In the genomic region with DNA sequence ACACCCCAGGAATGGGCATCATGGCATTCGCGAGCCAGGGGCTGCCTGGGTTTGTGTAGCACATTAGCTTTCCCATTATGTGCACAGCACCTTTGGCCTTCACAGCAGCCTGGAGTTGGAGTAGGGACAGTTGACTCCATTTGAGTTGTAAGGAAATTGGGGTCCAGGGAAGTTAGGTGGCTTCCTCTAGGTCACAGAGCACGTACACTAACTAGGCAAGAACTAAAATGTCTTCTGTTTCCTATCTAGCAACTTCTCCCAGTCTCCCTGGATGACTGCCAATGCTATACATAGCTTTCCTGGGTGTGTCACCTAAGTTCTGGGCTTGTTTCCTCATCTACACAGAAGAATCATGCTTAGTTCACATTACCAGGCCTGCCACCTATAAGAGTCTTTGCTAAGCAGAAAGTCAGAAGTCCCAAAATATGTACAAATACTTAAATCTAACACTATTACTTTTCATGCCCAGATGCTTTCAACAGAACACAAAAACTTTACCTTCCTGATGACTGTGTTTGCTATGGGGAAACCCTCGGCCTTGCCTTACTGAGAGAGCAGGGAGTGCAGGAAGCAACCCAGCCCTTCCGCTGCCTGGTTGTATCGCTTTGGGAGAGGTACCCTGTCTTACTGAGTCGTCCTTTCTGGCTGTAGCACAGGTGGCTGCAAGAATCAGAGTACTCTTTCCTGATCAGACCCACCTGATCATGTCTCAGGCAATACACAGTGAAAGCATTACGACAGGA, we compare ENCODE assay signal across 9 cellular contexts. TPM values are rescaled to one million over a fixed set of nuclear protein-coding genes. Genes with fewer than 3 reads are reported as not detected.
A peak's percentile ranks its signal among the peaks of the same experiment; 100 is the strongest.
DNase-seq lines count a peak whose midpoint lies in the region; ATAC-seq, FAIRE-seq and TF ChIP-seq lines count a peak whose summit lies in the region.
"Had no signal": no experiment of that assay in that cellular context is flagged by ENCODE, and none has a peak within 500 bp of the region (broad histone marks: within the 10 kb centered on the region; RNA-seq: fewer than 3 reads in every experiment).

No MANE protein-coding gene starts in this region.

- CTCF ChIA-PET in activated naive CD4-positive, alpha-beta T cell treated with anti-CD3 and anti-CD28 coated beads for 36 hours (lab: Charles Lee), result interaction anchor here (1.4 kb wide), 1 partner anchor 10 kb away, joined by 3 read pairs; no protein-coding TSS in a partner anchor

- DNase-seq in activated naive CD4-positive, alpha-beta T cell treated with anti-CD3 and anti-CD28 coated beads for 36 hours, result no peak
- DNase-seq in astrocyte of the cerebellum (ENCODE audit: low read depth) (peak; percentile 66), left colon (peak; percentile 60 to 76), urothelium cell line (ENCODE audit: low spot score) (peak; percentile 51), NCI-H2081 treated with DMSO at 0.1 percent for 48 hours (lab: John Stamatoyannopoulos, UW) (no peak), NCI-H1694 (lab: John Stamatoyannopoulos, UW) (no peak)
- no peak for DNase-seq in effector memory CD8-positive, alpha-beta T cell
- DNase-seq: NCI-H1092 treated with DMSO at 0.1 percent for 48 hours had no signal

- FAIRE-seq in urothelium cell line (lab: Jason Lieb, UNC), result no peak

- no peak for TF ChIP-seq CTCF in astrocyte of the cerebellum (IDR thresholded peaks at IDR 0.05; ENCODE audit: low read depth, low read length, missing control alignments)

- no peaks in the 10 kb centered on the region for H3K9me3 Mint-ChIP-seq in activated naive CD4-positive, alpha-beta T cell treated with anti-CD3 and anti-CD28 coated beads, Interleukin-2, amount 50 U/mL, for 24 hours
- H3K9me3 Mint-ChIP-seq in activated naive CD4-positive, alpha-beta T cell treated with anti-CD3 and anti-CD28 coated beads for 36 hours, result no peaks in the 10 kb centered on the region
- no peaks in the 10 kb centered on the region for H3K9me3 Mint-ChIP-seq in effector memory CD8-positive, alpha-beta T cell

- H3K4me3 Mint-ChIP-seq in activated naive CD4-positive, alpha-beta T cell treated with anti-CD3 and anti-CD28 coated beads, Interleukin-2, amount 50 U/mL, for 24 hours, result no peak overlapping the region
- H3K4me3 Mint-ChIP-seq in activated naive CD4-positive, alpha-beta T cell treated with anti-CD3 and anti-CD28 coated beads for 36 hours, result no peak overlapping the region
- no peak overlapping the region for H3K4me3 Mint-ChIP-seq in effector memory CD8-positive, alpha-beta T cell

- H3K27ac Mint-ChIP-seq in activated naive CD4-positive, alpha-beta T cell treated with anti-CD3 and anti-CD28 coated beads, Interleukin-2, amount 50 U/mL, for 24 hours, result peak overlapping the region; percentile 15
- H3K27ac Mint-ChIP-seq in activated naive CD4-positive, alpha-beta T cell treated with anti-CD3 and anti-CD28 coated beads for 36 hours, result no peak overlapping the region
- no peak overlapping the region for H3K27ac Mint-ChIP-seq in effector memory CD8-positive, alpha-beta T cell

- no peaks in the 10 kb centered on the region for H3K27me3 Mint-ChIP-seq in activated naive CD4-positive, alpha-beta T cell treated with anti-CD3 and anti-CD28 coated beads, Interleukin-2, amount 50 U/mL, for 24 hours
- no peaks in the 10 kb centered on the region for H3K27me3 Mint-ChIP-seq in activated naive CD4-positive, alpha-beta T cell treated with anti-CD3 and anti-CD28 coated beads for 36 hours (ENCODE audit: low read depth)
- H3K27me3 Mint-ChIP-seq in effector memory CD8-positive, alpha-beta T cell, result no peaks in the 10 kb centered on the region

- in situ Hi-C loops in astrocyte of the cerebellum (cut with HindIII; ENCODE audit: low sequenced_read_pairs), result no loop called here

- peaks cover 23% of the 10 kb centered on the region for H3K36me3 Mint-ChIP-seq in activated naive CD4-positive, alpha-beta T cell treated with anti-CD3 and anti-CD28 coated beads, Interleukin-2, amount 50 U/mL, for 24 hours
- H3K36me3 Mint-ChIP-seq in activated naive CD4-positive, alpha-beta T cell treated with anti-CD3 and anti-CD28 coated beads for 36 hours (ENCODE audit: low read depth), result peaks cover 61% of the 10 kb centered on the region
- peaks cover 48% of the 10 kb centered on the region for H3K36me3 Mint-ChIP-seq in effector memory CD8-positive, alpha-beta T cell (ENCODE audit: insufficient read depth)

- H3K4me3 ChIP-seq in astrocyte of the cerebellum (ENCODE audit: low read depth, low read length), result no peak overlapping the region

- intact Hi-C loops in activated naive CD4-positive, alpha-beta T cell treated with anti-CD3 and anti-CD28 coated beads for 36 hours (cut with micrococcal nuclease), result no loop called here
- intact Hi-C loops in left colon (cut with DNase I, micrococcal nuclease), result no loop called here

- peaks cover 60% of the 10 kb centered on the region for H3K4me1 Mint-ChIP-seq in activated naive CD4-positive, alpha-beta T cell treated with anti-CD3 and anti-CD28 coated beads, Interleukin-2, amount 50 U/mL, for 24 hours
- H3K4me1 Mint-ChIP-seq in activated naive CD4-positive, alpha-beta T cell treated with anti-CD3 and anti-CD28 coated beads for 36 hours (ENCODE audit: low read depth), result peaks cover 46% of the 10 kb centered on the region
- peaks cover 49 to 67% of the 10 kb centered on the region in 2 donors for H3K4me1 Mint-ChIP-seq in effector memory CD8-positive, alpha-beta T cell (ENCODE audit: low read depth in 2 of 2)

- peak; percentile 92 for ATAC-seq in left colon
- ATAC-seq in effector memory CD8-positive, alpha-beta T cell (replicated peaks), result no peak

RNA-seq across cellular contexts. Expression of gene MACROH2A1, which starts 12.0 kb away (rescaled TPM):
- total RNA-seq in activated naive CD4-positive, alpha-beta T cell treated with anti-CD3 and anti-CD28 coated beads for 36 hours, result 100 to 1,000 TPM; 153 TPM
- total RNA-seq in left colon, result 100 to 1,000 TPM; 212 to 216 TPM

Comparison
In these comparisons a context has a peak if more than half of its experiments do, and no peak if none do; other contexts are left out.
1. DNase-seq: peak in astrocyte of the cerebellum (single experiment), left colon (2 of 2) and urothelium cell line (single experiment); none in activated naive CD4-positive, alpha-beta T cell treated with anti-CD3 and anti-CD28 coated beads for 36 hours (single experiment), effector memory CD8-positive, alpha-beta T cell (0 of 3), NCI-H2081 treated with DMSO at 0.1 percent for 48 hours (single experiment) and NCI-H1694 (single experiment).